ENCODE assay signal across 20 cellular contexts in the genomic region with DNA sequence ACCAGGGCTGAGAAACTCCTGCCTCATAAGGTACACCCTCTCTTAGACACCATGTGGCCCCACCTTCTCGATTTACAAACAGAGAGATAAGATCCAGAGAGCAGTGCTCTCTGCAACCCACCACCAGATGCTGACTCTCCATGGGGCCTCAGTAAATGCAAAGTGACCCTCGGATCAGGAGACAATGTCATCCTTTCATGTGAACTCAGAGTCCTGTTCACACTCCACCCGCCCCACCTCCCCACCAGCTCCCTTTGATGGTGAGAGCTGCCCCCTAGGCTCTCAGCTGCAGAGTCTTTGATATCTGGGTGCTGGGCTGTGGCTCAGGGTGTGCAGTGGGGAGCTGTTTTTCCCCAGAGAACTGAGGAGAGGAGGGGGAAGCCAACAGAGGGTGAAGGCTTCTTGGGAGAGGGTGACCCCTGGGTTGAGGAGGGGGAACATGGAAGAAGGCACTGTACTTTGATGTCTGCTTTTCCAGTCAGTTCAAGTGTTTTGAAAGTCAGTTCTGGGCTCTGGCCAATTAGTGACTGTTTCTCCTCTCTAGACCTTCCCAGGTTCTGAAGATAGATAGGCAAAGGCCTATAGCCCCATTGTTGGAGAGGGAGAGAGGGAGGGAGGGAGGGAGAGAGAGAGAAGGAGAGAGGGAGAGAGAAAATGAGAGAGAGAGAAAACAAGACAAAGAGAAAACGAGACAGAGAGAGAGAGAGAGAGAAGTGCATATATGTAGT.
A peak's percentile ranks its signal among the peaks of the same experiment; 100 is the strongest.
DNase-seq lines count a peak whose midpoint lies in the region; ATAC-seq, FAIRE-seq and TF ChIP-seq lines count a peak whose summit lies in the region.
"Had no signal": no experiment of that assay in that cellular context is flagged by ENCODE, and none has a peak within 500 bp of the region (broad histone marks: within the 10 kb centered on the region; RNA-seq: fewer than 3 reads in every experiment).

No MANE protein-coding gene starts in this region.

- H3K36me3 ChIP-seq in HepG2 (replicated peaks in 1 of 2; ENCODE audit: control insufficient read depth in 1 of 2, insufficient read depth in 2 of 2, low read length in 2 of 2) (no peaks in the 10 kb centered on the region), right lobe of liver (no peaks in the 10 kb centered on the region)
- H3K36me3 ChIP-seq: upper lobe of right lung had no signal

- whole genome bisulfite sequencing in HepG2 (ENCODE audit: low lambda C conversion rate), result 2% methylated on average over 3 of the region's 4 CpGs
- WGBS in right lobe of liver (ENCODE audit: insufficient coverage, low coverage, low lambda C conversion rate, missing lambda C conversion rate), result 21% methylated on average over 2 of the region's 4 CpGs

- H3K4me1 Mint-ChIP-seq in activated T-cell treated with anti-CD3 and anti-CD28 coated beads, Interleukin-2, amount 50 U/mL, for 24 hours (ENCODE audit: low read depth), result no peaks in the 10 kb centered on the region
- H3K4me1 Mint-ChIP-seq: naive B cell, T-helper 17 cell had no signal

- no peak overlapping the region for H3K4me3 Mint-ChIP-seq in activated T-cell treated with anti-CD3 and anti-CD28 coated beads, Interleukin-2, amount 50 U/mL, for 24 hours
- H3K4me3 Mint-ChIP-seq: activated CD8-positive, alpha-beta T cell treated with anti-CD3 and anti-CD28 coated beads, Interleukin-2, amount 10 ng/mL, durations not matched to agents 7 days and 5 days; naive B cell; T-helper 17 cell had no signal

- ATAC-seq in HepG2 (peak; percentile 97), right lobe of liver (no peak), HG02981 (IDR thresholded peaks at IDR 0.05; ENCODE audit: unreplicated experiment) (no peak)
- ATAC-seq: activated CD8-positive, alpha-beta T cell treated with anti-CD3 and anti-CD28 coated beads, Interleukin-2, amount 10 ng/mL, durations not matched to agents 7 days and 5 days; T-helper 17 cell had no signal

- TF ChIP-seq EP300 in HepG2 (IDR thresholded peaks at IDR 0.05; ENCODE audit: low read depth in 2 of 2, low read length in 2 of 2) (peak in 1 of 2 experiments; percentile 45; a peak in 2 of 4 replicates), HepG2 (CRISPR knock-in tag; IDR thresholded peaks at IDR 0.05; ENCODE audit: borderline replicate concordance) (no peak)

- peak overlapping the region; percentile 65 for H3K4me2 ChIP-seq in HepG2 (ENCODE audit: low read depth, low read length)
- H3K4me2 ChIP-seq: KMS-11 had no signal

- H3K9me3 ChIP-seq in HepG2 (ENCODE audit: low read length) (no peaks in the 10 kb centered on the region), right lobe of liver (no peaks in the 10 kb centered on the region)
- H3K9me3 ChIP-seq: upper lobe of right lung had no signal

- TF ChIP-seq RAD21 in HepG2 (CRISPR knock-in tag; IDR thresholded peaks at IDR 0.05), result no peak

- peak overlapping the region in 1 of 3 experiments; percentile 7; a peak in 1 of 6 replicates for H3K4me3 ChIP-seq in HepG2 (replicated peaks in 1 of 3; ENCODE audit: insufficient read depth in 1 of 3, low read depth in 2 of 3, low read length in 3 of 3)
- no peak overlapping the region for H3K4me3 ChIP-seq in right lobe of liver
- H3K4me3 ChIP-seq: upper lobe of right lung had no signal

- H3K27me3 ChIP-seq in HepG2 (ENCODE audit: control insufficient read depth in 1 of 2, insufficient read depth in 2 of 2, low read length in 2 of 2), result 0 out of 5 replicates have a peak, but pooled peaks cover 0 to 2% of the 10 kb centered on the region in 2 experiments
- no peaks in the 10 kb centered on the region for H3K27me3 ChIP-seq in right lobe of liver
- H3K27me3 ChIP-seq: upper lobe of right lung had no signal

- POLR2A ChIA-PET in HepG2 (lab: Yijun Ruan, JAX), result no interaction called here

- H2AFZ ChIP-seq in HepG2 (ENCODE audit: low read length), result no peak overlapping the region

- in situ Hi-C loops in HepG2 (cut with HindIII; ENCODE audit: extremely low pct_ligation_motif_present, low pct_unique_long_range_greater_than_20kb), result no loop called here

- DNase-seq in HepG2 (ENCODE audit: low spot score) (peak; percentile 80), right lobe of liver (no peak), amygdala (lab: John Stamatoyannopoulos, UW) (peak in 33 of 56 donors; percentile 5 to 62 (median 26)), islet precursor cell (peak; percentile 64), NCI-H128 (lab: John Stamatoyannopoulos, UW; ENCODE audit: unreplicated experiment) (no peak), NCI-H748 treated with DMSO at 0.1 percent for 48 hours (lab: John Stamatoyannopoulos, UW) (no peak)
- no peak for DNase-seq in activated T-cell treated with anti-CD3 and anti-CD28 coated beads, Interleukin-2, amount 50 U/mL, for 24 hours
- DNase-seq: activated CD8-positive, alpha-beta T cell treated with anti-CD3 and anti-CD28 coated beads, Interleukin-2, amount 10 ng/mL, durations not matched to agents 7 days and 5 days; cerebellar nuclear complex; naive B cell; NCI-H1092 treated with DMSO at 0.1 percent for 48 hours; SHP77 treated with DMSO at 0.1 percent for 48 hours; stimulated activated naive CD4-positive, alpha-beta T cell treated with Interleukin-2 at 50 U/mL for 16 hours; T-helper 17 cell; upper lobe of right lung had no signal

- BruUV-seq in HepG2 (replicated peaks; lab: Mats Ljungman, UMichigan), result no TSS peak

- no peaks in the 10 kb centered on the region for H4K20me1 ChIP-seq in HepG2 (ENCODE audit: insufficient read depth, low read length)

- no peak for TF ChIP-seq POLR2A in HepG2 (IDR thresholded peaks at IDR 0.05; ENCODE audit: insufficient read depth in 1 of 2, low read depth in 2 of 2, low read length in 2 of 2)
- no peak for TF ChIP-seq POLR2A in right lobe of liver (IDR thresholded peaks at IDR 0.05)

- CTCF ChIA-PET in HepG2 (lab: Yijun Ruan, JAX; ENCODE audit: low intra/inter-chr PET ratio, low total read pairs), result no interaction called here

- H3K27me3 Mint-ChIP-seq in activated T-cell treated with anti-CD3 and anti-CD28 coated beads, Interleukin-2, amount 50 U/mL, for 24 hours, result peaks cover 4% of the 10 kb centered on the region

- intact Hi-C loops in HepG2 (cut with micrococcal nuclease; ENCODE audit: unreplicated experiment), result no loop called here
- intact Hi-C loops in right lobe of liver (cut with DNase I), result no loop called here

- peak; percentile 58 for TF ChIP-seq CTCF in HepG2 (CRISPR knock-in tag; IDR thresholded peaks at IDR 0.05)
- no peak for TF ChIP-seq CTCF in right lobe of liver (IDR thresholded peaks at IDR 0.05)

- H3K4me1 ChIP-seq in HepG2 (ENCODE audit: insufficient read depth, low read length), result peaks cover 31% of the 10 kb centered on the region
- H3K4me1 ChIP-seq in right lobe of liver, result no peaks in the 10 kb centered on the region

- H3K79me2 ChIP-seq in HepG2 (ENCODE audit: insufficient read depth, low read length), result no peaks in the 10 kb centered on the region

- H3K27ac Mint-ChIP-seq in activated T-cell treated with anti-CD3 and anti-CD28 coated beads, Interleukin-2, amount 50 U/mL, for 24 hours, result no peak overlapping the region
- H3K27ac Mint-ChIP-seq: activated CD8-positive, alpha-beta T cell treated with anti-CD3 and anti-CD28 coated beads, Interleukin-2, amount 10 ng/mL, durations not matched to agents 7 days and 5 days; activated T-helper 2 cell treated with anti-CD3 and anti-CD28 coated beads, Interferon-gamma antibody, Interleukin-2, Interleukin-4, amounts not matched to agents 10 μg/mL and 5 μg/mL and 100 μg/mL, durations not matched to agents 14 hours and 24 hours and 36 hours; naive B cell; progenitor cell of endocrine pancreas; T-helper 17 cell had no signal

- no peaks in the 10 kb centered on the region for H3K9me3 Mint-ChIP-seq in activated T-cell treated with anti-CD3 and anti-CD28 coated beads, Interleukin-2, amount 50 U/mL, for 24 hours
- H3K9me3 Mint-ChIP-seq: activated T-helper 2 cell treated with anti-CD3 and anti-CD28 coated beads, Interferon-gamma antibody, Interleukin-2, Interleukin-4, amounts not matched to agents 10 μg/mL and 5 μg/mL and 100 μg/mL, durations not matched to agents 14 hours and 24 hours and 36 hours; naive B cell had no signal

- no peak overlapping the region for H3K9ac ChIP-seq in HepG2 (ENCODE audit: insufficient read depth, low read depth, low read length)
- H3K9ac ChIP-seq: KMS-11 had no signal

- H3K27ac ChIP-seq in HepG2 (ENCODE audit: extremely low read length, insufficient read depth, low read length) (no peak overlapping the region), right lobe of liver (no peak overlapping the region)
- H3K27ac ChIP-seq: KMS-11, upper lobe of right lung had no signal

- H3K36me3 Mint-ChIP-seq in activated T-cell treated with anti-CD3 and anti-CD28 coated beads, Interleukin-2, amount 50 U/mL, for 24 hours (ENCODE audit: low read depth), result no peaks in the 10 kb centered on the region
- H3K36me3 Mint-ChIP-seq: naive B cell had no signal

- peak; percentile 58 for FAIRE-seq in HepG2 (lab: Jason Lieb, UNC)
- FAIRE-seq: GM18507 had no signal

TF ChIP-seq in HepG2, 621 proteins besides CTCF, POLR2A, EP300 and RAD21 (continues in another document):
- TF ChIP-seq ZNF331 (CRISPR knock-in tag; IDR thresholded peaks at IDR 0.05), result 0 out of 2 replicates have a peak, but pooled peaks have one; percentile 36
- TF ChIP-seq, protein P1, sequence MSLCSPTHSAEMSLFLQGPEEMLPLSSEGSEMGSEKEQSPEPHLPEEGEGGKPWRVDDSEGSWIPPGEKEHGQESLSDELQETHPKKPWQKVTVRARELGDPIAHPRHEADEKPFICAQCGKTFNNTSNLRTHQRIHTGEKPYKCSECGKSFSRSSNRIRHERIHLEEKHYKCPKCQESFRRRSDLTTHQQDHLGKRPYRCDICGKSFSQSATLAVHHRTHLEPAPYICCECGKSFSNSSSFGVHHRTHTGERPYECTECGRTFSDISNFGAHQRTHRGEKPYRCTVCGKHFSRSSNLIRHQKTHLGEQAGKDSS (CRISPR knock-in tag; IDR thresholded peaks at IDR 0.05; ENCODE audit: borderline replicate concordance, low read depth), result no peak
- TF ChIP-seq TOPORS (CRISPR knock-in tag; IDR thresholded peaks at IDR 0.05), result 0 out of 2 replicates have a peak, but pooled peaks have one; percentile 14
- TF ChIP-seq ZNF816 (CRISPR knock-in tag; IDR thresholded peaks at IDR 0.05; ENCODE audit: borderline replicate concordance), result no peak
- TF ChIP-seq FOXO1 (CRISPR knock-in tag; IDR thresholded peaks at IDR 0.05), result no peak
- TF ChIP-seq KLF13 (CRISPR knock-in tag; IDR thresholded peaks at IDR 0.05), result no peak
- TF ChIP-seq, protein P2, sequence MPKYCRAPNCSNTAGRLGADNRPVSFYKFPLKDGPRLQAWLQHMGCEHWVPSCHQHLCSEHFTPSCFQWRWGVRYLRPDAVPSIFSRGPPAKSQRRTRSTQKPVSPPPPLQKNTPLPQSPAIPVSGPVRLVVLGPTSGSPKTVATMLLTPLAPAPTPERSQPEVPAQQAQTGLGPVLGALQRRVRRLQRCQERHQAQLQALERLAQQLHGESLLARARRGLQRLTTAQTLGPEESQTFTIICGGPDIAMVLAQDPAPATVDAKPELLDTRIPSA (CRISPR knock-in tag; IDR thresholded peaks at IDR 0.05; ENCODE audit: borderline replicate concordance), result no peak

Comparison
In these comparisons a context has a peak if more than half of its experiments do, and no peak if none do; other contexts are left out.
1. DNase-seq: peak in HepG2 (single experiment), amygdala (33 of 56) and islet precursor cell (single experiment); none in right lobe of liver (0 of 3), activated T-cell treated with anti-CD3 and anti-CD28 coated beads, Interleukin-2, amount 50 U/mL, for 24 hours (single experiment), NCI-H128 (single experiment) and NCI-H748 treated with DMSO at 0.1 percent for 48 hours (single experiment).